25 cellular contexts compared by ENCODE assay signal in the genomic region with DNA sequence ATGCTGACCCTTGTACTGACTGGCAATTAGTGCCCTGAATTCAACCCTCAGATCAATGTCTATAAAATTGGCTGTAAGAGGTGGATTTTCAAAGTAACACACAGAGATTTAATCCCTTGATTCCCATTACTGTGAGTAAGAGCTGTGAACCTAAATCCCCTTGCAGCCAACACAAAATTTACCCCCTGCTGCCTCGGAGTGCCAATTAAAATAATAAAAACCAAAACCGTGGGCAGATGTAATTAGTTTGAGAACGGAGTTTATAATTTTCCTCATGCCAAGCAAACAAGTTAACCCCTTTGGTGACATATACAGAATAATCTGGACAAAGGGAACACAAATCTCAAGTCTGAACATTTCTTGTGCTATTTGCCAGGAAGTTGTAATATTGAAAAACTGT.
"Had no signal": no experiment of that assay in that cellular context is flagged by ENCODE, and none has a peak within 500 bp of the region (broad histone marks: within the 10 kb centered on the region; RNA-seq: fewer than 3 reads in every experiment).

No MANE protein-coding gene starts in this region.

- H3K9me3 ChIP-seq: adrenal gland, gastroesophageal sphincter, right lobe of liver, testis, transverse colon had no signal

- H3K27me3 ChIP-seq: adrenal gland, gastroesophageal sphincter, right lobe of liver, testis, transverse colon had no signal

- FAIRE-seq: endothelial cell of umbilical vein, keratinocyte, TTC549 had no signal

- H3K4me3 ChIP-seq: adrenal gland, gastroesophageal sphincter, right lobe of liver, testis, transverse colon had no signal

- H3K27ac ChIP-seq: adrenal gland, gastroesophageal sphincter, right lobe of liver, testis, transverse colon, VCaP had no signal

- DNase-seq: activated CD4-positive, alpha-beta T cell treated with anti-CD3 and anti-CD28 coated beads for 48 hours; activated CD4-positive, alpha-beta T cell treated with anti-CD3 and anti-CD28 coated beads, Interleukin-2, amount 50 U/mL, for 48 hours; activated CD8-positive, alpha-beta memory T cell treated with anti-CD3 and anti-CD28 coated beads for 24 hours; activated effector memory CD4-positive, alpha-beta T cell treated with Interleukin-2 at 50 U/mL for 16 hours; activated naive CD4-positive, alpha-beta T cell treated with anti-CD3 and anti-CD28 coated beads for 36 hours; activated naive CD8-positive, alpha-beta T cell treated with anti-CD3 and anti-CD28 coated beads for 36 hours; adrenal gland; aorta; head of caudate nucleus; hippocampal formation; left cardiac atrium; mammary epithelial cell; naive thymus-derived CD4-positive, alpha-beta T cell; right lobe of liver; stimulated activated CD4-positive, alpha-beta T cell treated with anti-CD3 and anti-CD28 coated beads, Interleukin-2, amount 100 ng/mL, for 48 hours; stimulated activated naive CD8-positive, alpha-beta T cell treated with anti-CD3 and anti-CD28 coated beads, Interleukin-15, Interleukin-2, amounts not matched to agents 100 U/mL and 50 U/mL, for 24 hours; T-helper 9 cell; testis; transverse colon had no signal

- H3K36me3 ChIP-seq: adrenal gland, right lobe of liver, transverse colon had no signal

- H3K4me1 ChIP-seq: adrenal gland, right lobe of liver, testis, transverse colon had no signal

- ATAC-seq: activated CD4-positive, CD25-positive, alpha-beta regulatory T cell treated with anti-CD3 and anti-CD28 coated beads, Interleukin-2, amount 50 U/mL, for 24 hours; gastroesophageal sphincter; left cardiac atrium; naive thymus-derived CD4-positive, alpha-beta T cell; stimulated activated naive CD8-positive, alpha-beta T cell treated with anti-CD3 and anti-CD28 coated beads, Interleukin-15, Interleukin-2, amounts not matched to agents 100 U/mL and 50 U/mL, for 24 hours had no signal
